6 cellular contexts compared by ENCODE assay signal in genomic region chrX:47776301-47776700, GRCh38.
"Had no signal": no experiment of that assay in that cellular context is flagged by ENCODE, and none has a peak within 500 bp of the region (broad histone marks: within the 10 kb centered on the region; RNA-seq: fewer than 3 reads in every experiment).

No MANE protein-coding gene starts in this region.

- H3K4me1 Mint-ChIP-seq: H9 had no signal

- H3K4me3 Mint-ChIP-seq: H9 had no signal

- H3K4me3 ChIP-seq: GM23248, K562 had no signal

- DNase-seq: GM23248, GOT3, H9, HCEC 1CT, IMR-90 had no signal

- H3K27ac ChIP-seq: GM23248 had no signal

- H3K27ac Mint-ChIP-seq: H9 had no signal
